ENCODE assay signal across 16 cellular contexts in the genomic region with DNA sequence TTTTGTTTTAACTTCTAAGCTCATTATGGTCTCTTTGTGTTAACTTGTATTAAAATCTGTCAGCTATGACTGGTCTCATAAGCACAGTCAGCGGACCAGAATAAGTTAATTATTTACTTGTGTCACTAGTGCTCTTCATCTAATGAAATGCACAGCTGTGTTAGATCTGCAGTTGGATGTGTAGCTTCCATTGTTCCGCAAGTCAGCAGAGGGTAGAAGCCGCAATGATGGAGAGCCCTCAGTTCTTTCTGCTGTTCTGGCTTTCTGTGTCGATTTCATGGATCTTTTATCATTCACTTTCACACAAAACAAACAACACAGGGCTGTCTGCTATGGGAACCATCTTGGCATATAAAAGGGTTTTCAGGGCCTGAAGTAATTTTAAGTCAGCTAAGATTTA.
DNase-seq lines count a peak whose midpoint lies in the region; ATAC-seq and TF ChIP-seq lines count a peak whose summit lies in the region.
"Had no signal": no experiment of that assay in that cellular context is flagged by ENCODE, and none has a peak within 500 bp of the region (broad histone marks: within the 10 kb centered on the region; RNA-seq: fewer than 3 reads in every experiment).

No MANE protein-coding gene starts in this region.

- no peaks in the 10 kb centered on the region for H3K9me3 ChIP-seq in endocrine pancreas (ENCODE audit: control insufficient read depth, low read length)
- H3K9me3 ChIP-seq in mesodermal cell (ENCODE audit: control insufficient read depth, low read length) = no peaks in the 10 kb centered on the region
- H3K9me3 ChIP-seq in vagina = no peaks in the 10 kb centered on the region
- H3K9me3 ChIP-seq: ascending aorta had no signal

- TF ChIP-seq CTCF in vagina (IDR thresholded peaks at IDR 0.05) = no peak

- H3K4me1 ChIP-seq in endocrine pancreas (ENCODE audit: control insufficient read depth, insufficient read depth, low read length) (peaks cover 11% of the 10 kb centered on the region), mesodermal cell (ENCODE audit: control insufficient read depth, insufficient read depth, low read length, poor library complexity, severe bottlenecking) (no peaks in the 10 kb centered on the region), vagina (no peaks in the 10 kb centered on the region)
- H3K4me1 ChIP-seq: ascending aorta had no signal

- intact Hi-C loops in vagina (cut with DNase I) = no loop called here
- intact Hi-C loops in left ventricle myocardium superior (cut with micrococcal nuclease) = no loop called here

- H3K36me3 ChIP-seq in endocrine pancreas (ENCODE audit: control insufficient read depth, insufficient read depth, low read length) (no peaks in the 10 kb centered on the region), mesodermal cell (ENCODE audit: control insufficient read depth, insufficient read depth, low read length) (peaks cover 21% of the 10 kb centered on the region), vagina (peaks cover 0 to 4% of the 10 kb centered on the region in 2 donors)

- no peak overlapping the region for H3K9ac ChIP-seq in endocrine pancreas (ENCODE audit: control insufficient read depth, insufficient read depth, low read length)

- H3K4me3 ChIP-seq in endocrine pancreas (ENCODE audit: control insufficient read depth, insufficient read depth, low read length) (peak overlapping the region; percentile 4), mesodermal cell (ENCODE audit: extremely low read depth, insufficient read depth, low read length, poor library complexity, severe bottlenecking) (no peak overlapping the region), vagina (no peak overlapping the region)
- H3K4me3 ChIP-seq: ascending aorta had no signal

- DNase-seq in DMS53 (lab: John Stamatoyannopoulos, UW) (peak; percentile 95), NCI-H187 treated with DMSO at 0.1 percent for 48 hours (lab: John Stamatoyannopoulos, UW) (peak; percentile 63), vagina (ENCODE audit: extremely low spot score in 2 of 2) (no peak), NOMO-1 treated with dmso at 0.1 percent for 144 hours (lab: John Stamatoyannopoulos, UW; ENCODE audit: unreplicated experiment) (no peak), left ventricle myocardium superior (no peak)
- no peak for DNase-seq in effector CD4-positive, alpha-beta T cell
- DNase-seq: activated CD4-positive, alpha-beta memory T cell treated with anti-CD3 and anti-CD28 coated beads for 36 hours; KBM-7; right cardiac atrium; stimulated activated naive B cell treated with anti-CD40 and anti-IgM and Interleukin-4, amounts not matched to agents 10 μg/mL and 1 μg/mL and 100 μg/mL, for 72 hours; T-helper 9 cell had no signal

- ATAC-seq in left ventricle myocardium superior = no peak
- ATAC-seq: activated T-helper 17 cell treated with anti-CD3 and anti-CD28 coated beads, Interleukin-2, amount 50 U/mL, for 72 hours; right cardiac atrium; stimulated activated naive B cell treated with anti-CD40 and anti-IgM and Interleukin-4, amounts not matched to agents 10 μg/mL and 1 μg/mL and 100 μg/mL, for 72 hours had no signal

- H3K27ac ChIP-seq in mesodermal cell (ENCODE audit: low read depth, low read length, severe bottlenecking) = peak overlapping the region; percentile 25
- no peak overlapping the region for H3K27ac ChIP-seq in vagina
- H3K27ac ChIP-seq: ascending aorta, RWPE1 had no signal

- 60 to 83% methylated on average over 2 to 3 of the region's 4 CpGs for WGBS in mesodermal cell (ENCODE audit: insufficient coverage in 2 of 2), 2 experiments

- no peak for TF ChIP-seq POLR2A in vagina (IDR thresholded peaks at IDR 0.05)

- H3K27me3 ChIP-seq in endocrine pancreas (ENCODE audit: control insufficient read depth, insufficient read depth, low read length) (no peaks in the 10 kb centered on the region), vagina (no peaks in the 10 kb centered on the region)
- H3K27me3 ChIP-seq: ascending aorta had no signal

Comparison
In these comparisons a context has a peak if more than half of its experiments do, and no peak if none do; other contexts are left out.
1. DNase-seq: peak in DMS53 (single experiment) and NCI-H187 treated with DMSO at 0.1 percent for 48 hours (single experiment); none in vagina (0 of 2), NOMO-1 treated with dmso at 0.1 percent for 144 hours (single experiment), left ventricle myocardium superior (single experiment) and effector CD4-positive, alpha-beta T cell (single experiment).